Comparison of ENCODE assay signal across 1 cellular context in the genomic region with DNA sequence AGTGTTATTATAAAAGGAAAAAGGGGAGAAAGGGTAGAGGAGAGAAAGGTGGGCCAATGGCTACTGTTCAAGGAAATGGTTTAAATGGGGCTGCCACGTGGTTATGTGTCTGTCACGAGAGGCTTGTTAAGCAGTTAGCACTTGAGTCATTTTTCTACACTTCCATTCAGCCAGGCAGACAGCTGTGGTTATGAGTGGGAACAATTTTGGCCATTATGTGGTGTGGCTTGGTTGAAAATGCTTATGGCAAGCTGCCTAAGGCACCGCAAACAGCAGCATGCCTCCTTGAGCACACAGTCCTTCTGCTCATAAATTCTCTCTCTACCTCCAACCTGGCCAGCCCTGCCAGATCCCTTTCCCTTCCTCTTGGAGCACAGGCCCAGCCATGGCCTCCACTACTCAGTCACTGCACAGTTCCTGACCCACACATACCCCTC.
TF ChIP-seq lines count a peak whose summit lies in the region.

No MANE protein-coding gene starts in this region.

TF ChIP-seq in GM12878, 131 proteins besides CTCF, POLR2A, EP300 and RAD21 (continued from another document and continues in another):
- TF ChIP-seq PAX5 (IDR thresholded peaks at IDR 0.05; ENCODE audit: borderline replicate concordance, low read depth, low read length) (peak; percentile 93), SREBF1 (IDR thresholded peaks at IDR 0.05; ENCODE audit: low read length) (no peak), MEF2A (IDR thresholded peaks at IDR 0.05; ENCODE audit: insufficient read depth, low read depth, low read length) (peak; percentile 12; the same call in 1 of the 2 replicates), CUX1 (IDR thresholded peaks at IDR 0.05; ENCODE audit: insufficient replicate concordance, low read depth, low read length) (no peak), POU2F2 (IDR thresholded peaks at IDR 0.05; ENCODE audit: borderline replicate concordance, low read depth, low read length) (peak; percentile 67; the same call in 1 of the 3 replicates), SIN3A (IDR thresholded peaks at IDR 0.05; ENCODE audit: low read depth, low read length) (0 out of 2 replicates have a peak, but pooled peaks have one; percentile 57), RELA (IDR thresholded peaks at IDR 0.05; ENCODE audit: borderline replicate concordance, partially characterized antibody) (no peak), TCF7 (IDR thresholded peaks at IDR 0.05; ENCODE audit: borderline replicate concordance) (no peak), NBN (IDR thresholded peaks at IDR 0.05) (peak; percentile 94), KAT2A (conservative IDR thresholded peaks at IDR 0.05; ENCODE audit: control insufficient read depth, low read depth, low read length) (no peak), CBX3 (IDR thresholded peaks at IDR 0.05; ENCODE audit: borderline replicate concordance, low read depth) (no peak), MXI1 (IDR thresholded peaks at IDR 0.05; ENCODE audit: low read depth, low read length) (peak; percentile 93), JUND (IDR thresholded peaks at IDR 0.05; ENCODE audit: low read depth, low read length) (peak; percentile 62; the same call in 1 of the 2 replicates), SMAD5 (IDR thresholded peaks at IDR 0.05; ENCODE audit: low read depth) (no peak), IKZF1 (conservative IDR thresholded peaks at IDR 0.05) (peak; percentile 94), BACH1 (IDR thresholded peaks at IDR 0.05; ENCODE audit: borderline replicate concordance) (peak; percentile 93), RB1 (IDR thresholded peaks at IDR 0.05; ENCODE audit: borderline replicate concordance) (no peak), NR2F1 (conservative IDR thresholded peaks at IDR 0.05) (peak; percentile 76), EZH2 (IDR thresholded peaks at IDR 0.05; ENCODE audit: borderline replicate concordance, control insufficient read depth, low read depth, low read length) (no peak), KDM1A (IDR thresholded peaks at IDR 0.05; ENCODE audit: borderline replicate concordance) (no peak), YBX1 (IDR thresholded peaks at IDR 0.05) (no peak), RCOR1 (conservative IDR thresholded peaks at IDR 0.05; ENCODE audit: low read depth, low read length) (no peak), RFX5 (IDR thresholded peaks at IDR 0.05; ENCODE audit: low read depth, low read length) (no peak), SUPT20H (IDR thresholded peaks at IDR 0.05; ENCODE audit: borderline replicate concordance, control insufficient read depth, low read depth, low read length) (no peak), LARP7 (IDR thresholded peaks at IDR 0.05) (0 out of 2 replicates have a peak, but pooled peaks have one; percentile 13), ZNF592 (IDR thresholded peaks at IDR 0.05) (no peak), BCLAF1 (IDR thresholded peaks at IDR 0.05) (no peak)
- TF ChIP-seq, protein P1, sequence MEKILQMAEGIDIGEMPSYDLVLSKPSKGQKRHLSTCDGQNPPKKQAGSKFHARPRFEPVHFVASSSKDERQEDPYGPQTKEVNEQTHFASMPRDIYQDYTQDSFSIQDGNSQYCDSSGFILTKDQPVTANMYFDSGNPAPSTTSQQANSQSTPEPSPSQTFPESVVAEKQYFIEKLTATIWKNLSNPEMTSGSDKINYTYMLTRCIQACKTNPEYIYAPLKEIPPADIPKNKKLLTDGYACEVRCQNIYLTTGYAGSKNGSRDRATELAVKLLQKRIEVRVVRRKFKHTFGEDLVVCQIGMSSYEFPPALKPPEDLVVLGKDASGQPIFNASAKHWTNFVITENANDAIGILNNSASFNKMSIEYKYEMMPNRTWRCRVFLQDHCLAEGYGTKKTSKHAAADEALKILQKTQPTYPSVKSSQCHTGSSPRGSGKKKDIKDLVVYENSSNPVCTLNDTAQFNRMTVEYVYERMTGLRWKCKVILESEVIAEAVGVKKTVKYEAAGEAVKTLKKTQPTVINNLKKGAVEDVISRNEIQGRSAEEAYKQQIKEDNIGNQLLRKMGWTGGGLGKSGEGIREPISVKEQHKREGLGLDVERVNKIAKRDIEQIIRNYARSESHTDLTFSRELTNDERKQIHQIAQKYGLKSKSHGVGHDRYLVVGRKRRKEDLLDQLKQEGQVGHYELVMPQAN (conservative IDR thresholded peaks at IDR 0.05), result peak; percentile 52; the same call in 1 of the 2 replicates
- TF ChIP-seq, protein P2, sequence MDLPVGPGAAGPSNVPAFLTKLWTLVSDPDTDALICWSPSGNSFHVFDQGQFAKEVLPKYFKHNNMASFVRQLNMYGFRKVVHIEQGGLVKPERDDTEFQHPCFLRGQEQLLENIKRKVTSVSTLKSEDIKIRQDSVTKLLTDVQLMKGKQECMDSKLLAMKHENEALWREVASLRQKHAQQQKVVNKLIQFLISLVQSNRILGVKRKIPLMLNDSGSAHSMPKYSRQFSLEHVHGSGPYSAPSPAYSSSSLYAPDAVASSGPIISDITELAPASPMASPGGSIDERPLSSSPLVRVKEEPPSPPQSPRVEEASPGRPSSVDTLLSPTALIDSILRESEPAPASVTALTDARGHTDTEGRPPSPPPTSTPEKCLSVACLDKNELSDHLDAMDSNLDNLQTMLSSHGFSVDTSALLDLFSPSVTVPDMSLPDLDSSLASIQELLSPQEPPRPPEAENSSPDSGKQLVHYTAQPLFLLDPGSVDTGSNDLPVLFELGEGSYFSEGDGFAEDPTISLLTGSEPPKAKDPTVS (IDR thresholded peaks at IDR 0.05; ENCODE audit: low read depth, low read length), result no peak
- TF ChIP-seq, protein P3, sequence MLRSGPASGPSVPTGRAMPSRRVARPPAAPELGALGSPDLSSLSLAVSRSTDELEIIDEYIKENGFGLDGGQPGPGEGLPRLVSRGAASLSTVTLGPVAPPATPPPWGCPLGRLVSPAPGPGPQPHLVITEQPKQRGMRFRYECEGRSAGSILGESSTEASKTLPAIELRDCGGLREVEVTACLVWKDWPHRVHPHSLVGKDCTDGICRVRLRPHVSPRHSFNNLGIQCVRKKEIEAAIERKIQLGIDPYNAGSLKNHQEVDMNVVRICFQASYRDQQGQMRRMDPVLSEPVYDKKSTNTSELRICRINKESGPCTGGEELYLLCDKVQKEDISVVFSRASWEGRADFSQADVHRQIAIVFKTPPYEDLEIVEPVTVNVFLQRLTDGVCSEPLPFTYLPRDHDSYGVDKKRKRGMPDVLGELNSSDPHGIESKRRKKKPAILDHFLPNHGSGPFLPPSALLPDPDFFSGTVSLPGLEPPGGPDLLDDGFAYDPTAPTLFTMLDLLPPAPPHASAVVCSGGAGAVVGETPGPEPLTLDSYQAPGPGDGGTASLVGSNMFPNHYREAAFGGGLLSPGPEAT (IDR thresholded peaks at IDR 0.05; ENCODE audit: low read depth), result peak; percentile 83
- TF ChIP-seq, protein P4, sequence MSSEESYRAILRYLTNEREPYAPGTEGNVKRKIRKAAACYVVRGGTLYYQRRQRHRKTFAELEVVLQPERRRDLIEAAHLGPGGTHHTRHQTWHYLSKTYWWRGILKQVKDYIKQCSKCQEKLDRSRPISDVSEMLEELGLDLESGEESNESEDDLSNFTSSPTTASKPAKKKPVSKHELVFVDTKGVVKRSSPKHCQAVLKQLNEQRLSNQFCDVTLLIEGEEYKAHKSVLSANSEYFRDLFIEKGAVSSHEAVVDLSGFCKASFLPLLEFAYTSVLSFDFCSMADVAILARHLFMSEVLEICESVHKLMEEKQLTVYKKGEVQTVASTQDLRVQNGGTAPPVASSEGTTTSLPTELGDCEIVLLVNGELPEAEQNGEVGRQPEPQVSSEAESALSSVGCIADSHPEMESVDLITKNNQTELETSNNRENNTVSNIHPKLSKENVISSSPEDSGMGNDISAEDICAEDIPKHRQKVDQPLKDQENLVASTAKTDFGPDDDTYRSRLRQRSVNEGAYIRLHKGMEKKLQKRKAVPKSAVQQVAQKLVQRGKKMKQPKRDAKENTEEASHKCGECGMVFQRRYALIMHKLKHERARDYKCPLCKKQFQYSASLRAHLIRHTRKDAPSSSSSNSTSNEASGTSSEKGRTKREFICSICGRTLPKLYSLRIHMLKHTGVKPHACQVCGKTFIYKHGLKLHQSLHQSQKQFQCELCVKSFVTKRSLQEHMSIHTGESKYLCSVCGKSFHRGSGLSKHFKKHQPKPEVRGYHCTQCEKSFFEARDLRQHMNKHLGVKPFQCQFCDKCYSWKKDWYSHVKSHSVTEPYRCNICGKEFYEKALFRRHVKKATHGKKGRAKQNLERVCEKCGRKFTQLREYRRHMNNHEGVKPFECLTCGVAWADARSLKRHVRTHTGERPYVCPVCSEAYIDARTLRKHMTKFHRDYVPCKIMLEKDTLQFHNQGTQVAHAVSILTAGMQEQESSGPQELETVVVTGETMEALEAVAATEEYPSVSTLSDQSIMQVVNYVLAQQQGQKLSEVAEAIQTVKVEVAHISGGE (CRISPR knock-in tag; IDR thresholded peaks at IDR 0.05), result no peak
- TF ChIP-seq, protein P5, sequence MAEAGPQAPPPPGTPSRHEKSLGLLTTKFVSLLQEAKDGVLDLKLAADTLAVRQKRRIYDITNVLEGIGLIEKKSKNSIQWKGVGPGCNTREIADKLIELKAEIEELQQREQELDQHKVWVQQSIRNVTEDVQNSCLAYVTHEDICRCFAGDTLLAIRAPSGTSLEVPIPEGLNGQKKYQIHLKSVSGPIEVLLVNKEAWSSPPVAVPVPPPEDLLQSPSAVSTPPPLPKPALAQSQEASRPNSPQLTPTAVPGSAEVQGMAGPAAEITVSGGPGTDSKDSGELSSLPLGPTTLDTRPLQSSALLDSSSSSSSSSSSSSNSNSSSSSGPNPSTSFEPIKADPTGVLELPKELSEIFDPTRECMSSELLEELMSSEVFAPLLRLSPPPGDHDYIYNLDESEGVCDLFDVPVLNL (IDR thresholded peaks at IDR 0.05; ENCODE audit: low read depth, low read length), result no peak
